In the genomic region with DNA sequence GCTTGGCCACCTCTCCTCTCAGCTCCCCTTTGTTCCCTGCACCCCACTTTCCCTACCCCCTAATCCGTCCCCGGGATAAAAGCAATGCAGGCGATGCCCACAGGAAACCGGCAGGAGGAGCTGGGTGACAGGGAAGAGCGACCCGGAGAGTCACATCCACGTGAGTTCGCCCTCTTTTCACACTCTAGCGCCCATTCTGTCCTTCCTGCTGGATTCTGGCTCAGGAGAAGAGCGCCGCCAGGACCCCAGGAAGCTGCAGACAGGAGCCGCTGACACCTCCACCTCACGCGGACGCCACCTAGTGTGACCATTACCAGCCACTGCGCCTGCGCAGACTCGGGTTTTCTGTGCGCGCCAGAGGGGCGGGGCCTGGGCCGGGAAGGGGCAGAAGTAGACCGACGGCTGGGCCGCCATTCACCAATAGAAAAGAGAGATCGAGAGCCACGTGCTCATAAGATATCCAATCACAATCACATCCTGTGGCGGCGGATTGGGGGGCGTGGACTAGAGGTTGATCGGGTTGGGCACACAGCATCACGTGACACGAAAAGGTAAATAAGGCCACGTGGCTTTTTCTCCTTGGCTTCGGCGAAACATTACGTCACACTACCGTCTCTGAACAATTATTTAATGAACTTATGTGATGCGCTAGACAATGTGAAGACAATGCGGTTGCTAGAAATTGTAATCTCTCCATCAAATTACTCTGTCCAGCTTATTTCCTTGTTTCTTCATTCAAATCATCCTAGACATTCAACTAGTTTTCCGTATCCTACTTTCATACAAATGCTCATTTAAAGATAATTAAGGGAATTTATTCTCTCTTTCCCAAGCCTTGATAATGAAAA, we compare ENCODE assay signal across 8 cellular contexts. TPM values are rescaled to one million over a fixed set of nuclear protein-coding genes. Genes with fewer than 3 reads are reported as not detected.
DNase-seq lines count a peak whose midpoint lies in the region; ATAC-seq and TF ChIP-seq lines count a peak whose summit lies in the region.

No MANE protein-coding gene starts in this region.

- POLR2A ChIA-PET in activated B cell treated with CpG ODN at 0.5 μM for 24 hours (lab: Charles Lee) = interaction anchor here (0.6 to 5.0 kb wide), 8 partner anchors 12 to 1485 kb away, joined by 3 to 74 read pairs (median 4); a partner anchor contains a TSS

- H3K36me3 Mint-ChIP-seq in activated B cell treated with CpG ODN at 0.5 μM for 24 hours (ENCODE audit: low read depth) = no peaks in the 10 kb centered on the region
- H3K36me3 Mint-ChIP-seq in central memory CD8-positive, alpha-beta T cell (ENCODE audit: insufficient read depth) = peaks cover 11% of the 10 kb centered on the region

- CTCF ChIA-PET in activated B cell treated with CpG ODN at 0.5 μM for 24 hours (lab: Charles Lee) = interaction anchor here (1.1 to 1.5 kb wide), 4 partner anchors 9 to 25 kb away, joined by 3 to 12 read pairs (median 6); a partner anchor contains a TSS

- peak; percentile 26 for TF ChIP-seq CTCF in AG09309 (IDR thresholded peaks at IDR 0.05; ENCODE audit: control insufficient read depth, insufficient read depth, low read depth, low read length, missing control alignments)
- no peak for TF ChIP-seq CTCF in activated B cell treated with CpG ODN at 0.5 μM for 24 hours (IDR thresholded peaks at IDR 0.05)

- peaks cover 13% of the 10 kb centered on the region for H3K4me1 Mint-ChIP-seq in activated B cell treated with CpG ODN at 0.5 μM for 24 hours
- peaks cover 12% of the 10 kb centered on the region for H3K4me1 Mint-ChIP-seq in central memory CD8-positive, alpha-beta T cell

- peak overlapping the region; percentile 88 for H3K4me3 Mint-ChIP-seq in activated B cell treated with CpG ODN at 0.5 μM for 24 hours
- H3K4me3 Mint-ChIP-seq in central memory CD8-positive, alpha-beta T cell = peak overlapping the region; percentile 88

- H3K27me3 Mint-ChIP-seq in activated B cell treated with CpG ODN at 0.5 μM for 24 hours = peaks cover 1% of the 10 kb centered on the region
- H3K27me3 Mint-ChIP-seq in central memory CD8-positive, alpha-beta T cell = no peaks in the 10 kb centered on the region

- peak; percentile 99 for ATAC-seq in GM18909 (IDR thresholded peaks at IDR 0.05; ENCODE audit: poor library complexity, unreplicated experiment)
- ATAC-seq in HG03175 (IDR thresholded peaks at IDR 0.05; ENCODE audit: unreplicated experiment) = peak; percentile 99
- ATAC-seq in activated B cell treated with CpG ODN at 0.5 μM for 24 hours (ENCODE audit: low read depth) = peak; percentile 99
- ATAC-seq in central memory CD8-positive, alpha-beta T cell (replicated peaks; ENCODE audit: extremely low read depth, poor library complexity, severe bottlenecking) = peak; percentile 100

- DNase-seq in AG09309 (ENCODE audit: low read depth) = peak; percentile 95
- peak; percentile 99 for DNase-seq in NCI-H2227 treated with DMSO at 0.1 percent for 48 hours (lab: John Stamatoyannopoulos, UW)
- DNase-seq in activated B cell treated with CpG ODN at 0.5 μM for 24 hours = peak; percentile 100
- DNase-seq in central memory CD8-positive, alpha-beta T cell (ENCODE audit: low spot score in 2 of 2) = peak; percentile 100
- DNase-seq in iris pigment epithelial cell (ENCODE audit: low read depth) = peak; percentile 100
- peak; percentile 99 to 100 for DNase-seq in stimulated activated CD4-positive, alpha-beta T cell treated with anti-CD3 and anti-CD28 coated beads, Interleukin-12 subunit alpha, Interleukin-12 subunit beta, amount 100 ng/mL, for 24 hours (ENCODE audit: low read depth in 2 of 2)

- H3K4me3 ChIP-seq in AG09309 (ENCODE audit: control insufficient read depth, low read depth, low read length) = peak overlapping the region; percentile 86

- H3K9me3 Mint-ChIP-seq in activated B cell treated with CpG ODN at 0.5 μM for 24 hours = peaks cover 3% of the 10 kb centered on the region
- H3K9me3 Mint-ChIP-seq in central memory CD8-positive, alpha-beta T cell = no peaks in the 10 kb centered on the region

- peak overlapping the region; percentile 90 for H3K27ac Mint-ChIP-seq in activated B cell treated with CpG ODN at 0.5 μM for 24 hours
- H3K27ac Mint-ChIP-seq in central memory CD8-positive, alpha-beta T cell (ENCODE audit: low read depth) = peak overlapping the region; percentile 98

- intact Hi-C loops in activated B cell treated with CpG ODN at 0.5 μM for 24 hours (cut with micrococcal nuclease) = loop anchor here (1.0 to 5.0 kb wide), 7 partner anchors 15 to 369 kb away; a partner anchor contains a TSS

RNA-seq across cellular contexts. Expression of a gene that starts 10.1 kb away (rescaled TPM):
- total RNA-seq in activated B cell treated with CpG ODN at 0.5 μM for 24 hours = not detected in 2 replicates

RNA-seq across cellular contexts. Expression of a gene that starts 15.4 kb away (rescaled TPM):
- total RNA-seq in activated B cell treated with CpG ODN at 0.5 μM for 24 hours = 1.6 and 1.7 TPM in 2 replicates

RNA-seq across cellular contexts. Expression of a gene that starts 24.4 kb away (rescaled TPM):
- 3,997 and 4,399 TPM in 2 replicates for total RNA-seq in activated B cell treated with CpG ODN at 0.5 μM for 24 hours

RNA-seq across cellular contexts. Expression of a gene that starts 25.8 kb away (rescaled TPM):
- 12,977 and 14,722 TPM in 2 replicates for total RNA-seq in activated B cell treated with CpG ODN at 0.5 μM for 24 hours

RNA-seq across cellular contexts. Expression of a gene that starts 51.5 kb away (rescaled TPM):
- not detected in 2 replicates for total RNA-seq in activated B cell treated with CpG ODN at 0.5 μM for 24 hours

Comparison
In these comparisons a context has a peak if more than half of its experiments do, and no peak if none do; other contexts are left out.
1. Peak in every context shown above with its lines: DNase-seq, ATAC-seq and H3K4me3 ChIP-seq.